Comparison of ENCODE assay signal across 1 cellular context in the genomic region with DNA sequence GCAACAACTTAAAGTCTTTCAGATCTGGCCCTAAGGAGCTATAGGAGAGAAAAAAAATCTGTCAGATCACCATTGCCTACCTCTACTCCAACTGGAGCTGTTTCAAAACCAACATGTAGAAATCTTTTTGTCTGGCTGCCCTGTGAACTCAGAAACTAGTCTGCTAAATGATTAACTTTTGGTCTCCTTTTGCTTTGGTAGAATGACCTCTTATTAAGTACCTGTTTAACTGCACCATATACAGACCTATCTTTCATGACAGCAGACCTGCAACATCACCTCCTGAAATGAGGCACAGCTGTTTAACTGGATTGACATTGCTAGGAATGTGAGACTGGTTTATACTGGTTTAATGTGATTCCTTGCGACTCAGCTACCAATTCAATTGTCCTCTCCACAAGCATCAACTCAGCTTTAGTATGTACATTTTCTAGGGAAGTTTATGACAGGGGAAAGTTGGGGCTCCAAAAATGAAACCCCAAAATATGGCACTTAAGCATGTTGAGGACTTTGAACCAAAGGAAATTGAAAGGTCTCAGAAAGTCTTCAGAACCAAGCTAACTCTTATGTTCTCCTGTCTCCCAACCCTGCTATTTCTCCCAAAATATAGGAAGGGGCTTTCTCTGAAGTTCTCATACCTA.
A peak's percentile ranks its signal among the peaks of the same experiment; 100 is the strongest.
TF ChIP-seq lines count a peak whose summit lies in the region.

No MANE protein-coding gene starts in this region.

TF ChIP-seq in HepG2, 621 proteins besides CTCF, POLR2A, EP300 and RAD21 (continued from another document and continues in another):
- TF ChIP-seq GMEB1 (CRISPR knock-in tag; IDR thresholded peaks at IDR 0.05; ENCODE audit: borderline replicate concordance) (no peak), ZNF251 (CRISPR knock-in tag; IDR thresholded peaks at IDR 0.05) (no peak), FOXA3 (CRISPR knock-in tag; IDR thresholded peaks at IDR 0.05) (peak; percentile 73; the same call in 1 of the 2 replicates), TBL1XR1 (IDR thresholded peaks at IDR 0.05; ENCODE audit: borderline replicate concordance, low read length, partially characterized antibody) (no peak), SATB2 (CRISPR knock-in tag; IDR thresholded peaks at IDR 0.05) (no peak), ATF1 (CRISPR knock-in tag; IDR thresholded peaks at IDR 0.05) (no peak), PBX2 (CRISPR knock-in tag; IDR thresholded peaks at IDR 0.05) (no peak), ATF5 (CRISPR knock-in tag; IDR thresholded peaks at IDR 0.05; ENCODE audit: low read depth) (no peak), NONO (IDR thresholded peaks at IDR 0.05) (no peak), NONO (CRISPR knock-in tag; conservative IDR thresholded peaks at IDR 0.05) (peak; percentile 47; the same call in 1 of the 2 replicates), MTF2 (CRISPR knock-in tag; IDR thresholded peaks at IDR 0.05; ENCODE audit: borderline replicate concordance) (no peak), ZNF446 (CRISPR knock-in tag; IDR thresholded peaks at IDR 0.05) (no peak), CCAR2 (optimal IDR thresholded peaks at IDR 0.05; ENCODE audit: low read depth, low read length) (no peak), TAF15 (IDR thresholded peaks at IDR 0.05; ENCODE audit: low read depth, low read length, poor library complexity, severe bottlenecking) (no peak), NFE2L1 (CRISPR knock-in tag; IDR thresholded peaks at IDR 0.05; ENCODE audit: borderline replicate concordance) (no peak), ZSCAN30 (CRISPR knock-in tag; IDR thresholded peaks at IDR 0.05) (no peak), ZNF7 (CRISPR knock-in tag; IDR thresholded peaks at IDR 0.05) (no peak), RFX1 (IDR thresholded peaks at IDR 0.05) (no peak), RAD51 (IDR thresholded peaks at IDR 0.05; ENCODE audit: borderline replicate concordance) (no peak), ZNF441 (CRISPR knock-in tag; IDR thresholded peaks at IDR 0.05; ENCODE audit: borderline replicate concordance) (no peak), PRMT3 (CRISPR knock-in tag; IDR thresholded peaks at IDR 0.05; ENCODE audit: borderline replicate concordance, low read depth) (no peak), SRF (IDR thresholded peaks at IDR 0.05; ENCODE audit: low read depth, low read length) (no peak), ELF4 (CRISPR knock-in tag; IDR thresholded peaks at IDR 0.05; ENCODE audit: borderline replicate concordance) (0 out of 2 replicates have a peak, but pooled peaks have one; percentile 23), SRY (CRISPR knock-in tag; IDR thresholded peaks at IDR 0.05) (no peak), FOXK2 (IDR thresholded peaks at IDR 0.05) (no peak), RELA (CRISPR knock-in tag; IDR thresholded peaks at IDR 0.05) (no peak), SKI (IDR thresholded peaks at IDR 0.05; ENCODE audit: partially characterized antibody) (peak; percentile 74), HDAC1 (CRISPR knock-in tag; IDR thresholded peaks at IDR 0.05) (no peak), MIER3 (CRISPR knock-in tag; IDR thresholded peaks at IDR 0.05; ENCODE audit: borderline replicate concordance) (no peak), NR2F6 (IDR thresholded peaks at IDR 0.05) (peak; percentile 69), NR2F6 (CRISPR knock-in tag; IDR thresholded peaks at IDR 0.05) (peak; percentile 60; the same call in 1 of the 2 replicates), ZHX1 (CRISPR knock-in tag; IDR thresholded peaks at IDR 0.05; ENCODE audit: low read depth) (no peak; the same call in 1 of the 2 replicates), AGO2 (optimal IDR thresholded peaks at IDR 0.05; ENCODE audit: low read depth, low read length) (no peak), ZNF615 (CRISPR knock-in tag; IDR thresholded peaks at IDR 0.05; ENCODE audit: borderline replicate concordance) (no peak), ZNF44 (CRISPR knock-in tag; IDR thresholded peaks at IDR 0.05) (no peak), JUN (CRISPR knock-in tag; IDR thresholded peaks at IDR 0.05) (no peak), MED1 (CRISPR knock-in tag; IDR thresholded peaks at IDR 0.05) (peak; percentile 82), ZNF20 (CRISPR knock-in tag; IDR thresholded peaks at IDR 0.05) (no peak), ZNF232 (CRISPR knock-in tag; IDR thresholded peaks at IDR 0.05; ENCODE audit: borderline replicate concordance) (no peak), ATF6 (CRISPR knock-in tag; conservative IDR thresholded peaks at IDR 0.05) (no peak), NRL (CRISPR knock-in tag; IDR thresholded peaks at IDR 0.05; ENCODE audit: borderline replicate concordance) (no peak), ZNF777 (CRISPR knock-in tag; IDR thresholded peaks at IDR 0.05) (no peak), MAZ (IDR thresholded peaks at IDR 0.05; ENCODE audit: borderline replicate concordance, low read depth, low read length) (no peak), MAZ (CRISPR knock-in tag; IDR thresholded peaks at IDR 0.05; ENCODE audit: low read depth) (0 out of 2 replicates have a peak, but pooled peaks have one; percentile 32), IKZF4 (CRISPR knock-in tag; IDR thresholded peaks at IDR 0.05; ENCODE audit: borderline replicate concordance, low read depth, not compliant biosample characterization) (no peak)
- TF ChIP-seq, protein P1, sequence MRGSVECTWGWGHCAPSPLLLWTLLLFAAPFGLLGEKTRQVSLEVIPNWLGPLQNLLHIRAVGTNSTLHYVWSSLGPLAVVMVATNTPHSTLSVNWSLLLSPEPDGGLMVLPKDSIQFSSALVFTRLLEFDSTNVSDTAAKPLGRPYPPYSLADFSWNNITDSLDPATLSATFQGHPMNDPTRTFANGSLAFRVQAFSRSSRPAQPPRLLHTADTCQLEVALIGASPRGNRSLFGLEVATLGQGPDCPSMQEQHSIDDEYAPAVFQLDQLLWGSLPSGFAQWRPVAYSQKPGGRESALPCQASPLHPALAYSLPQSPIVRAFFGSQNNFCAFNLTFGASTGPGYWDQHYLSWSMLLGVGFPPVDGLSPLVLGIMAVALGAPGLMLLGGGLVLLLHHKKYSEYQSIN (CRISPR knock-in tag; IDR thresholded peaks at IDR 0.05; ENCODE audit: borderline replicate concordance) = no peak
- TF ChIP-seq, protein P2, sequence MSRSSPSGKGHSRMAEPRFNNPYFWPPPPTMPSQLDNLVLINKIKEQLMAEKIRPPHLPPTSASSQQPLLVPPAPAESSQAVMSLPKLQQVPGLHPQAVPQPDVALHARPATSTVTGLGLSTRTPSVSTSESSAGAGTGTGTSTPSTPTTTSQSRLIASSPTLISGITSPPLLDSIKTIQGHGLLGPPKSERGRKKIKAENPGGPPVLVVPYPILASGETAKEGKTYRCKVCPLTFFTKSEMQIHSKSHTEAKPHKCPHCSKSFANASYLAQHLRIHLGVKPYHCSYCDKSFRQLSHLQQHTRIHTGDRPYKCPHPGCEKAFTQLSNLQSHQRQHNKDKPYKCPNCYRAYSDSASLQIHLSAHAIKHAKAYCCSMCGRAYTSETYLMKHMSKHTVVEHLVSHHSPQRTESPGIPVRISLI (CRISPR knock-in tag; IDR thresholded peaks at IDR 0.05; ENCODE audit: borderline replicate concordance) = peak; percentile 63; the same call in 1 of the 2 replicates
- TF ChIP-seq, protein P3, sequence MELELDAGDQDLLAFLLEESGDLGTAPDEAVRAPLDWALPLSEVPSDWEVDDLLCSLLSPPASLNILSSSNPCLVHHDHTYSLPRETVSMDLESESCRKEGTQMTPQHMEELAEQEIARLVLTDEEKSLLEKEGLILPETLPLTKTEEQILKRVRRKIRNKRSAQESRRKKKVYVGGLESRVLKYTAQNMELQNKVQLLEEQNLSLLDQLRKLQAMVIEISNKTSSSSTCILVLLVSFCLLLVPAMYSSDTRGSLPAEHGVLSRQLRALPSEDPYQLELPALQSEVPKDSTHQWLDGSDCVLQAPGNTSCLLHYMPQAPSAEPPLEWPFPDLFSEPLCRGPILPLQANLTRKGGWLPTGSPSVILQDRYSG (CRISPR knock-in tag; IDR thresholded peaks at IDR 0.05) = no peak
- TF ChIP-seq, protein P4, sequence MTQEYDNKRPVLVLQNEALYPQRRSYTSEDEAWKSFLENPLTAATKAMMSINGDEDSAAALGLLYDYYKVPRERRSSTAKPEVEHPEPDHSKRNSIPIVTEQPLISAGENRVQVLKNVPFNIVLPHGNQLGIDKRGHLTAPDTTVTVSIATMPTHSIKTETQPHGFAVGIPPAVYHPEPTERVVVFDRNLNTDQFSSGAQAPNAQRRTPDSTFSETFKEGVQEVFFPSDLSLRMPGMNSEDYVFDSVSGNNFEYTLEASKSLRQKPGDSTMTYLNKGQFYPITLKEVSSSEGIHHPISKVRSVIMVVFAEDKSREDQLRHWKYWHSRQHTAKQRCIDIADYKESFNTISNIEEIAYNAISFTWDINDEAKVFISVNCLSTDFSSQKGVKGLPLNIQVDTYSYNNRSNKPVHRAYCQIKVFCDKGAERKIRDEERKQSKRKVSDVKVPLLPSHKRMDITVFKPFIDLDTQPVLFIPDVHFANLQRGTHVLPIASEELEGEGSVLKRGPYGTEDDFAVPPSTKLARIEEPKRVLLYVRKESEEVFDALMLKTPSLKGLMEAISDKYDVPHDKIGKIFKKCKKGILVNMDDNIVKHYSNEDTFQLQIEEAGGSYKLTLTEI (CRISPR knock-in tag; conservative IDR thresholded peaks at IDR 0.05) = no peak
- TF ChIP-seq, protein P5, sequence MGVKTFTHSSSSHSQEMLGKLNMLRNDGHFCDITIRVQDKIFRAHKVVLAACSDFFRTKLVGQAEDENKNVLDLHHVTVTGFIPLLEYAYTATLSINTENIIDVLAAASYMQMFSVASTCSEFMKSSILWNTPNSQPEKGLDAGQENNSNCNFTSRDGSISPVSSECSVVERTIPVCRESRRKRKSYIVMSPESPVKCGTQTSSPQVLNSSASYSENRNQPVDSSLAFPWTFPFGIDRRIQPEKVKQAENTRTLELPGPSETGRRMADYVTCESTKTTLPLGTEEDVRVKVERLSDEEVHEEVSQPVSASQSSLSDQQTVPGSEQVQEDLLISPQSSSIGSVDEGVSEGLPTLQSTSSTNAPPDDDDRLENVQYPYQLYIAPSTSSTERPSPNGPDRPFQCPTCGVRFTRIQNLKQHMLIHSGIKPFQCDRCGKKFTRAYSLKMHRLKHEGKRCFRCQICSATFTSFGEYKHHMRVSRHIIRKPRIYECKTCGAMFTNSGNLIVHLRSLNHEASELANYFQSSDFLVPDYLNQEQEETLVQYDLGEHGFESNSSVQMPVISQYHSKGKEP (CRISPR knock-in tag; IDR thresholded peaks at IDR 0.05) = no peak
